1 cellular context compared by ENCODE assay signal in the genomic region with DNA sequence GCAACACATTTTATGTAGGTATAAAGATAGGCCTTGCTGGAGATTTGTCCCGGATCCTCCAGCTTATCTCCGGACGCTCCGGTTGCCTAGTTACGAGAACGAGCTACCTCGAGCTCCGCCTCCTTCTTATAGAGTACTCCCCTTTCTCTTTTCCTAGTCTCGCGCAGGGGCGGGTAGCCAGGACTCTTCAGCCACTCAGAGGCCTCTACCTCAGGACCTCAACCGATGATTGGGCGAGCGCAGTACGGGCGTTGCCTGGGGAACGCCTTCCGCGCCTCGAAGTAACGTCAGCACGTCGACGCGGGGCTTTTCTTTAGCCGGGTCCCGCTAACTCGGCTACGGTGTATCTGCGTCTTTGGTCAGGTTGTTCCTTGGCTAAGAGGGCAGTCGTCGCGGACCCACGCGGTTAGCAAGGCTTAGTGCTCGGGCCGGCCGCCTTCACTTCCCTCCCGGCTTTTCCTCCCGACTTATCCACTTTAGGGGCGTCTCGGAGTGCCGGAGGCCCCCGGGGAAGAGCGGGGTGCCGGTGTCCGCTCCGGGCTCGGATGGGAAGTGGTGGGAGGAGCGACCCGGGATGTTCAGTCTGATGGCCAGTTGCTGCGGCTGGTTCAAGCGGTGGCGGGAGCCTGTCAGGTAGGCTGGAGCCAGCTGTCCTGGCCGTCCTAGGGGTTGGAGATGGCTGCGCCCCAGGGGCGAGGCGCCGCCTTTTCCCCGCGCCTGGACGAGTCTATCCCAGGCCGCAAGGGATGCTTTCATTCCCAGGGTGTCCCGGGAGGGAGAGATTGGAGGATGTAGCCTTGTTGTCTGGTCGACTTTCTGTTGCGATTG.
A peak's percentile ranks its signal among the peaks of the same experiment; 100 is the strongest.
TF ChIP-seq lines count a peak whose summit lies in the region.

ARL13B (plus strand) TSS at position 306 of the 828 bp plus-strand sequence; CDS start at position 575, 269 bp downstream.

TF ChIP-seq in GM12878, 131 proteins besides CTCF, POLR2A, EP300 and RAD21 (continued from another document):
- TF ChIP-seq TCF12 (IDR thresholded peaks at IDR 0.05; ENCODE audit: low read depth, low read length) (0 out of 2 replicates have a peak, but pooled peaks have one; percentile 43), FOXM1 (IDR thresholded peaks at IDR 0.05; ENCODE audit: low read depth, low read length) (no peak), SUZ12 (IDR thresholded peaks at IDR 0.05; ENCODE audit: unreplicated experiment) (no peak), RFX5 (IDR thresholded peaks at IDR 0.05; ENCODE audit: low read depth, low read length) (peak; percentile 83), BCL11A (IDR thresholded peaks at IDR 0.05; ENCODE audit: low read depth, low read length) (no peak), BRCA1 (IDR thresholded peaks at IDR 0.05; ENCODE audit: low read depth, low read length) (no peak), EED (IDR thresholded peaks at IDR 0.05; ENCODE audit: low read depth) (peak; percentile 69), NBN (IDR thresholded peaks at IDR 0.05) (peak; percentile 59; the same call in 1 of the 2 replicates), RUNX3 (IDR thresholded peaks at IDR 0.05; ENCODE audit: low read length) (peak; percentile 40; the same call in 1 of the 2 replicates), SREBF2 (IDR thresholded peaks at IDR 0.05; ENCODE audit: low read length) (no peak), NR2C2 (IDR thresholded peaks at IDR 0.05; ENCODE audit: borderline replicate concordance, control insufficient read depth, insufficient read length, low read depth) (no peak), NFYA (IDR thresholded peaks at IDR 0.05; ENCODE audit: borderline replicate concordance, low read depth, low read length) (no peak), BCLAF1 (IDR thresholded peaks at IDR 0.05) (no peak), SIN3A (IDR thresholded peaks at IDR 0.05; ENCODE audit: low read depth, low read length) (peak; percentile 60; the same call in 1 of the 2 replicates), IRF3 (IDR thresholded peaks at IDR 0.05) (peak; percentile 84), CREB1 (IDR thresholded peaks at IDR 0.05; ENCODE audit: low read depth) (peak; percentile 95), HCFC1 (IDR thresholded peaks at IDR 0.05; ENCODE audit: low read length) (no peak), CBX3 (IDR thresholded peaks at IDR 0.05; ENCODE audit: borderline replicate concordance, low read depth) (no peak), YBX1 (IDR thresholded peaks at IDR 0.05) (no peak), ZBTB40 (IDR thresholded peaks at IDR 0.05; ENCODE audit: borderline replicate concordance) (no peak; the same call in 1 of the 2 replicates), BCL3 (IDR thresholded peaks at IDR 0.05; ENCODE audit: borderline replicate concordance, insufficient read depth, low read depth, low read length, poor library complexity, severe bottlenecking) (no peak), IKZF1 (conservative IDR thresholded peaks at IDR 0.05) (peak; percentile 81), IKZF2 (IDR thresholded peaks at IDR 0.05) (peak; percentile 58 to 61; a peak in 3 of 4 replicates), ATF7 (IDR thresholded peaks at IDR 0.05; ENCODE audit: low read depth) (peak; percentile 44; the same call in 1 of the 2 replicates), MXI1 (IDR thresholded peaks at IDR 0.05; ENCODE audit: low read depth, low read length) (peak; percentile 94), NRF1 (conservative IDR thresholded peaks at IDR 0.05; ENCODE audit: low read depth, low read length) (peak; percentile 40), TARDBP (IDR thresholded peaks at IDR 0.05; ENCODE audit: borderline replicate concordance) (no peak), SPI1 (IDR thresholded peaks at IDR 0.05; ENCODE audit: borderline replicate concordance, insufficient read depth, low read depth, low read length) (peak; percentile 6; the same call in 1 of the 2 replicates), MEF2B (IDR thresholded peaks at IDR 0.05; ENCODE audit: partially characterized antibody, poor library complexity, severe bottlenecking) (no peak)
- TF ChIP-seq, protein P1, sequence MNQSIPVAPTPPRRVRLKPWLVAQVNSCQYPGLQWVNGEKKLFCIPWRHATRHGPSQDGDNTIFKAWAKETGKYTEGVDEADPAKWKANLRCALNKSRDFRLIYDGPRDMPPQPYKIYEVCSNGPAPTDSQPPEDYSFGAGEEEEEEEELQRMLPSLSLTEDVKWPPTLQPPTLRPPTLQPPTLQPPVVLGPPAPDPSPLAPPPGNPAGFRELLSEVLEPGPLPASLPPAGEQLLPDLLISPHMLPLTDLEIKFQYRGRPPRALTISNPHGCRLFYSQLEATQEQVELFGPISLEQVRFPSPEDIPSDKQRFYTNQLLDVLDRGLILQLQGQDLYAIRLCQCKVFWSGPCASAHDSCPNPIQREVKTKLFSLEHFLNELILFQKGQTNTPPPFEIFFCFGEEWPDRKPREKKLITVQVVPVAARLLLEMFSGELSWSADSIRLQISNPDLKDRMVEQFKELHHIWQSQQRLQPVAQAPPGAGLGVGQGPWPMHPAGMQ (IDR thresholded peaks at IDR 0.05; ENCODE audit: borderline replicate concordance): no peak
- TF ChIP-seq, protein P2, sequence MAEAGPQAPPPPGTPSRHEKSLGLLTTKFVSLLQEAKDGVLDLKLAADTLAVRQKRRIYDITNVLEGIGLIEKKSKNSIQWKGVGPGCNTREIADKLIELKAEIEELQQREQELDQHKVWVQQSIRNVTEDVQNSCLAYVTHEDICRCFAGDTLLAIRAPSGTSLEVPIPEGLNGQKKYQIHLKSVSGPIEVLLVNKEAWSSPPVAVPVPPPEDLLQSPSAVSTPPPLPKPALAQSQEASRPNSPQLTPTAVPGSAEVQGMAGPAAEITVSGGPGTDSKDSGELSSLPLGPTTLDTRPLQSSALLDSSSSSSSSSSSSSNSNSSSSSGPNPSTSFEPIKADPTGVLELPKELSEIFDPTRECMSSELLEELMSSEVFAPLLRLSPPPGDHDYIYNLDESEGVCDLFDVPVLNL (IDR thresholded peaks at IDR 0.05; ENCODE audit: low read depth, low read length): 0 out of 2 replicates have a peak, but pooled peaks have one; percentile 46
- TF ChIP-seq, protein P3, sequence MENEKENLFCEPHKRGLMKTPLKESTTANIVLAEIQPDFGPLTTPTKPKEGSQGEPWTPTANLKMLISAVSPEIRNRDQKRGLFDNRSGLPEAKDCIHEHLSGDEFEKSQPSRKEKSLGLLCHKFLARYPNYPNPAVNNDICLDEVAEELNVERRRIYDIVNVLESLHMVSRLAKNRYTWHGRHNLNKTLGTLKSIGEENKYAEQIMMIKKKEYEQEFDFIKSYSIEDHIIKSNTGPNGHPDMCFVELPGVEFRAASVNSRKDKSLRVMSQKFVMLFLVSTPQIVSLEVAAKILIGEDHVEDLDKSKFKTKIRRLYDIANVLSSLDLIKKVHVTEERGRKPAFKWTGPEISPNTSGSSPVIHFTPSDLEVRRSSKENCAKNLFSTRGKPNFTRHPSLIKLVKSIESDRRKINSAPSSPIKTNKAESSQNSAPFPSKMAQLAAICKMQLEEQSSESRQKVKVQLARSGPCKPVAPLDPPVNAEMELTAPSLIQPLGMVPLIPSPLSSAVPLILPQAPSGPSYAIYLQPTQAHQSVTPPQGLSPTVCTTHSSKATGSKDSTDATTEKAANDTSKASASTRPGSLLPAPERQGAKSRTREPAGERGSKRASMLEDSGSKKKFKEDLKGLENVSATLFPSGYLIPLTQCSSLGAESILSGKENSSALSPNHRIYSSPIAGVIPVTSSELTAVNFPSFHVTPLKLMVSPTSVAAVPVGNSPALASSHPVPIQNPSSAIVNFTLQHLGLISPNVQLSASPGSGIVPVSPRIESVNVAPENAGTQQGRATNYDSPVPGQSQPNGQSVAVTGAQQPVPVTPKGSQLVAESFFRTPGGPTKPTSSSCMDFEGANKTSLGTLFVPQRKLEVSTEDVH (IDR thresholded peaks at IDR 0.05; ENCODE audit: low read depth, partially characterized antibody): no peak
